ENCODE assay signal across 24 cellular contexts in genomic region chr17:27872776-27873175, GRCh38. TPM values are rescaled to one million over a fixed set of nuclear protein-coding genes. Genes with fewer than 3 reads are reported as not detected.
DNase-seq lines count a peak whose midpoint lies in the region.
"Had no signal": no experiment of that assay in that cellular context is flagged by ENCODE, and none has a peak within 500 bp of the region (broad histone marks: within the 10 kb centered on the region; RNA-seq: fewer than 3 reads in every experiment).

No MANE protein-coding gene starts in this region.

- no peak overlapping the region for H2BK12ac ChIP-seq in trophoblast cell (ENCODE audit: low read length)

- no peaks in the 10 kb centered on the region for H3K36me3 ChIP-seq in trophoblast cell (ENCODE audit: control insufficient read depth in 1 of 2, insufficient read depth in 2 of 2, low read length in 2 of 2)
- H3K36me3 ChIP-seq: BE2C; BLaER1 treated with 17β-estradiol and CSF1 and Interleukin-3, amounts not matched to agents 10 nM and 100 nM had no signal

- no peak overlapping the region for H2BK120ac ChIP-seq in trophoblast cell (ENCODE audit: insufficient read depth, low read length, poor library complexity)

- H3K4me1 ChIP-seq in trophoblast cell (ENCODE audit: control insufficient read depth in 1 of 2, insufficient read depth in 2 of 2, low read length in 2 of 2), result peaks cover 0 to 2% of the 10 kb centered on the region in 2 experiments
- H3K4me1 ChIP-seq: A549, BE2C, Caco-2 had no signal

- no peak overlapping the region for H3K4me3 ChIP-seq in trophoblast cell (ENCODE audit: low read depth, low read length)
- H3K4me3 ChIP-seq: A549; BLaER1; BLaER1 treated with 17β-estradiol and CSF1 and Interleukin-3, amounts not matched to agents 10 nM and 100 nM had no signal

- H3K9ac ChIP-seq in trophoblast cell (ENCODE audit: low read length), result no peak overlapping the region
- H3K9ac ChIP-seq: BLaER1; BLaER1 treated with 17β-estradiol and CSF1 and Interleukin-3, amounts not matched to agents 10 nM and 100 nM had no signal

- no peak overlapping the region for H3K14ac ChIP-seq in trophoblast cell (ENCODE audit: low read length)

- no CpG with 5 or more reads among the region's 3 CpGs for WGBS in trophoblast cell (ENCODE audit: extremely low coverage, insufficient coverage, insufficient read length)

- no peaks in the 10 kb centered on the region for H3K79me1 ChIP-seq in trophoblast cell (ENCODE audit: low read length)

- peaks cover 2% of the 10 kb centered on the region for H3K79me2 ChIP-seq in trophoblast cell (ENCODE audit: control insufficient read depth, insufficient read depth, low read length, poor library complexity)

- DNase-seq in trophoblast cell (peak; percentile 84 to 94), NCI-H446 treated with DMSO at 0.1 percent for 48 hours (lab: John Stamatoyannopoulos, UW) (no peak)
- DNase-seq: 8988T; ACHN; AML-193; BE2C; C1 segment of cervical spinal cord; Calu3; CD4-positive, alpha-beta memory T cell; CD4-positive, alpha-beta T cell; CD4-positive, CD25-positive, alpha-beta regulatory T cell; CD8-positive, alpha-beta memory T cell; CD8-positive, alpha-beta T cell; COR-L47; DMS 273 treated with DMSO at 0.1 percent for 48 hours; DMS153; DND-41; EL had no signal

- H4K8ac ChIP-seq in trophoblast cell (ENCODE audit: low read depth, low read length), result no peak overlapping the region

- H3K27me3 ChIP-seq in trophoblast cell (ENCODE audit: insufficient read depth, low read length), result no peaks in the 10 kb centered on the region
- H3K27me3 ChIP-seq: BE2C; BLaER1; BLaER1 treated with 17β-estradiol and CSF1 and Interleukin-3, amounts not matched to agents 10 nM and 100 nM had no signal

- no peak overlapping the region for H2AFZ ChIP-seq in trophoblast cell (ENCODE audit: insufficient read depth, low read length, poor library complexity)

- peaks cover 2% of the 10 kb centered on the region for H3K9me3 ChIP-seq in trophoblast cell (ENCODE audit: insufficient read depth, low read depth, low read length)
- H3K9me3 ChIP-seq: BE2C had no signal

- no peak overlapping the region for H3K4me2 ChIP-seq in trophoblast cell (ENCODE audit: low read length)
- H3K4me2 ChIP-seq: A549; BLaER1; BLaER1 treated with 17β-estradiol and CSF1 and Interleukin-3, amounts not matched to agents 10 nM and 100 nM had no signal

- H3K4ac ChIP-seq in trophoblast cell (ENCODE audit: low read depth, low read length), result no peak overlapping the region

- no peak overlapping the region for H3K18ac ChIP-seq in trophoblast cell (ENCODE audit: low read length)

- no peak overlapping the region for H4K12ac ChIP-seq in trophoblast cell (ENCODE audit: low read depth, low read length)

- H3K23ac ChIP-seq in trophoblast cell (ENCODE audit: low read length), result no peak overlapping the region

- H2BK5ac ChIP-seq in trophoblast cell (ENCODE audit: low read depth, low read length, poor library complexity), result no peak overlapping the region

- H4K91ac ChIP-seq in trophoblast cell (ENCODE audit: low read depth, low read length), result no peak overlapping the region

- H2AK5ac ChIP-seq in trophoblast cell (ENCODE audit: low read length), result no peak overlapping the region

- no peak overlapping the region for H3K27ac ChIP-seq in trophoblast cell (ENCODE audit: low read depth, low read length)
- H3K27ac ChIP-seq: 22Rv1; A549; BLaER1; BLaER1 treated with 17β-estradiol and CSF1 and Interleukin-3, amounts not matched to agents 10 nM and 100 nM; C4-2B had no signal

RNA-seq across cellular contexts. Expression of gene LYRM9, which starts 20.4 kb away (rescaled TPM):
- polyA plus RNA-seq in trophoblast cell (2013), result 3.0 and 3.9 TPM in 2 replicates
